Comparison of ENCODE assay signal across 7 cellular contexts in the genomic region with DNA sequence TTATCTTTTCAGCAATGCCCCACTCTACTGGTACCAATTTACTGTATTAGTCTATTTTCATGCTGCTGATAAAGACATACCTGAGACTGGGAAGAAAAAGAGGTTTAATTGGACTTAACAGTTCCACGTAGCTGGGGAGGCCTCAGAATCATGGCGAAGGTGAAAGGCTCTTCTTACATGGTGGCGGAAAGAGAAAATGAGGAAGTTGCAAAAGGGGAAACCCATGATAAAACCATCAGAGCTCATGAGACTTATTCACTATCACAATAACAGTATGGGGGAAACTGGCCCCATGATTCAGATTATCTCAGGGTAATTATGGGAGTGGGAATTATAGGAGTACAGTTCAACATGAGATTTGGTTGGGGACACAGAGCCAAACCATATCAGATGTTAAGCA.
DNase-seq lines count a peak whose midpoint lies in the region; ATAC-seq and TF ChIP-seq lines count a peak whose summit lies in the region.
"Not testable (repeated sequence)": the region's sequence is repeated elsewhere in the genome, so short reads cannot be mapped to it uniquely, and the experiment has no call there.

No MANE protein-coding gene starts in this region.

- POLR2A ChIA-PET in OCI-LY7 (lab: Charles Lee), result interaction anchor here (1.2 to 1.3 kb wide), 2 partner anchors 119 to 618 kb away, joined by 3 to 4 read pairs; no protein-coding TSS in a partner anchor

- H3K4me3 Mint-ChIP-seq in activated naive CD8-positive, alpha-beta T cell treated with anti-CD3 and anti-CD28 coated beads, Interleukin-2, amount 50 U/mL, for 24 hours, result not testable (repeated sequence)

- ATAC-seq in GM18508 (IDR thresholded peaks at IDR 0.05; ENCODE audit: insufficient read depth, unreplicated experiment) (peak; percentile 73), GM19372 (IDR thresholded peaks at IDR 0.05; ENCODE audit: low read depth, unreplicated experiment) (peak; percentile 69), GM21619 (IDR thresholded peaks at IDR 0.05; ENCODE audit: unreplicated experiment) (peak; percentile 58), HG02938 (IDR thresholded peaks at IDR 0.05; ENCODE audit: unreplicated experiment) (peak; percentile 62)
- not testable (repeated sequence) for ATAC-seq in activated naive CD8-positive, alpha-beta T cell treated with anti-CD3 and anti-CD28 coated beads, Interleukin-2, amount 50 U/mL, for 24 hours

- peak; percentile 85 for DNase-seq in KBM-7
- DNase-seq in OCI-LY7 (ENCODE audit: low spot score), result peak; percentile 65
- DNase-seq in activated naive CD8-positive, alpha-beta T cell treated with anti-CD3 and anti-CD28 coated beads, Interleukin-2, amount 50 U/mL, for 24 hours, result not testable (repeated sequence)

- not testable (repeated sequence) for H3K9me3 Mint-ChIP-seq in activated naive CD8-positive, alpha-beta T cell treated with anti-CD3 and anti-CD28 coated beads, Interleukin-2, amount 50 U/mL, for 24 hours

- not testable (repeated sequence) for H3K4me1 Mint-ChIP-seq in activated naive CD8-positive, alpha-beta T cell treated with anti-CD3 and anti-CD28 coated beads, Interleukin-2, amount 50 U/mL, for 24 hours

- in situ Hi-C loops in KBM-7 (cut with MboI; ENCODE audit: low pct_unique_long_range_greater_than_20kb, low sequenced_read_pairs), result loop anchor here (25.0 kb wide), 1 partner anchor 168 kb away; no protein-coding TSS in a partner anchor

- H3K27ac ChIP-seq in OCI-LY7 (ENCODE audit: low read depth, low read length, poor library complexity, severe bottlenecking), result not testable (repeated sequence)

- H3K27ac Mint-ChIP-seq in activated naive CD8-positive, alpha-beta T cell treated with anti-CD3 and anti-CD28 coated beads, Interleukin-2, amount 50 U/mL, for 24 hours, result peak overlapping the region; percentile 43

- not testable (repeated sequence) for BruUV-seq in OCI-LY7 (replicated peaks; lab: Mats Ljungman, UMichigan)

- peak overlapping the region; percentile 87 for H2AFZ ChIP-seq in OCI-LY7 (ENCODE audit: low read length)

- not testable (repeated sequence) for H3K4me1 ChIP-seq in OCI-LY7 (ENCODE audit: insufficient read depth, low read length, poor library complexity, severe bottlenecking)

- not testable (repeated sequence) for TF ChIP-seq CTCF in OCI-LY7 (conservative IDR thresholded peaks at IDR 0.05; ENCODE audit: low read length)

- H3K36me3 ChIP-seq in OCI-LY7 (ENCODE audit: insufficient read depth, low read length), result not testable (repeated sequence)

- H3K4me2 ChIP-seq in OCI-LY7 (ENCODE audit: low read length), result peak overlapping the region; percentile 33; the same call in 1 of the 2 replicates

- H3K4me3 ChIP-seq in OCI-LY7 (ENCODE audit: low read depth, low read length, poor library complexity, severe bottlenecking), result not testable (repeated sequence)

- not testable (repeated sequence) for H3K9me2 ChIP-seq in OCI-LY7 (ENCODE audit: insufficient read depth, low read length)

- H4K20me1 ChIP-seq in OCI-LY7 (ENCODE audit: insufficient read depth, low read length), result not testable (repeated sequence)

- intact Hi-C loops in OCI-LY7 (cut with micrococcal nuclease; ENCODE audit: unreplicated experiment), result loop anchor here (5.0 kb wide), 2 partner anchors 312 to 637 kb away; no protein-coding TSS in a partner anchor

- not testable (repeated sequence) for H3K79me2 ChIP-seq in OCI-LY7 (ENCODE audit: insufficient read depth, low read depth, low read length)

- not testable (repeated sequence) for H3K9me3 ChIP-seq in OCI-LY7 (ENCODE audit: low read length)

- H3K27me3 Mint-ChIP-seq in activated naive CD8-positive, alpha-beta T cell treated with anti-CD3 and anti-CD28 coated beads, Interleukin-2, amount 50 U/mL, for 24 hours, result not testable (repeated sequence)

- H3K36me3 Mint-ChIP-seq in activated naive CD8-positive, alpha-beta T cell treated with anti-CD3 and anti-CD28 coated beads, Interleukin-2, amount 50 U/mL, for 24 hours (ENCODE audit: low read depth), result not testable (repeated sequence)

- CTCF ChIA-PET in OCI-LY7 (lab: Charles Lee; ENCODE audit: unreplicated experiment), result not testable (repeated sequence)
